In genomic region chr16:66927918-66928649, GRCh38 we compare ENCODE assay signal across 1 cellular context.
TF ChIP-seq lines count a peak whose summit lies in the region.

No MANE protein-coding gene starts in this region.

TF ChIP-seq in WTC11, 78 proteins besides CTCF, POLR2A, EP300 and RAD21:
- TF ChIP-seq ZNF671 (CRISPR knock-in tag; IDR thresholded peaks at IDR 0.05) (no peak), NFATC4 (CRISPR knock-in tag; IDR thresholded peaks at IDR 0.05) (no peak), RELA (CRISPR knock-in tag; IDR thresholded peaks at IDR 0.05; ENCODE audit: borderline replicate concordance) (no peak), MAX (CRISPR knock-in tag; IDR thresholded peaks at IDR 0.05) (no peak), PREB (CRISPR knock-in tag; IDR thresholded peaks at IDR 0.05; ENCODE audit: borderline replicate concordance) (no peak), ZBTB43 (CRISPR knock-in tag; IDR thresholded peaks at IDR 0.05) (no peak), PRRX2 (CRISPR knock-in tag; IDR thresholded peaks at IDR 0.05) (no peak), ZSCAN18 (CRISPR knock-in tag; IDR thresholded peaks at IDR 0.05) (no peak), FOXJ3 (CRISPR knock-in tag; IDR thresholded peaks at IDR 0.05; ENCODE audit: borderline replicate concordance) (no peak), ERG (CRISPR knock-in tag; IDR thresholded peaks at IDR 0.05) (no peak), ZNF512 (CRISPR knock-in tag; IDR thresholded peaks at IDR 0.05; ENCODE audit: borderline replicate concordance) (no peak), STAT6 (CRISPR knock-in tag; conservative IDR thresholded peaks at IDR 0.05; ENCODE audit: low read depth) (no peak), TEAD1 (CRISPR knock-in tag; IDR thresholded peaks at IDR 0.05) (no peak), PRDM15 (CRISPR knock-in tag; IDR thresholded peaks at IDR 0.05) (no peak), ZNF317 (CRISPR knock-in tag; IDR thresholded peaks at IDR 0.05; ENCODE audit: borderline replicate concordance, low read depth) (no peak), AR (CRISPR knock-in tag; IDR thresholded peaks at IDR 0.05) (no peak), SMAD3 (CRISPR knock-in tag; IDR thresholded peaks at IDR 0.05; ENCODE audit: borderline replicate concordance) (no peak), JAZF1 (CRISPR knock-in tag; IDR thresholded peaks at IDR 0.05) (no peak)
